Comparison of ENCODE assay signal across 25 cellular contexts in the genomic region with DNA sequence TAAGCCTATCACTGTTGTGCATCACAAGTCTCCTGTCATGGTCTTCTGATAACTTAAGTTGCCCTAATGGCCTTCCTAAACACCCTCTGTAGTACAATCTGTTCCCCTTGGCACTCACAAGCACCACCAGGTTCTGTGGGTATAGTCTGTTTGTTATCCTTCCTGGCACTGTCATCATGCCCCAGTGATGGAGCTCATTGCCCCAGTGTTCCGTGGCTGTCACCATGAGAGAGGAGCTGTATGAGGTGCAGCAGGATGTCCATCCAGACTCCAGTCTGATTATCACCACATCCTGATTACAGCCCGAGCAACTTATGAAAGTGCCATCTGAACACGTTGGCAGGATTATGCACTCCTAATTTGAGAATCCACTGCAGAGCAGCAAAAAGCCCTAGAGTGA.
DNase-seq lines count a peak whose midpoint lies in the region; ATAC-seq and TF ChIP-seq lines count a peak whose summit lies in the region.
"Had no signal": no experiment of that assay in that cellular context is flagged by ENCODE, and none has a peak within 500 bp of the region (broad histone marks: within the 10 kb centered on the region; RNA-seq: fewer than 3 reads in every experiment).

No MANE protein-coding gene starts in this region.

- no peak overlapping the region for H3K4me2 ChIP-seq in neuronal stem cell (ENCODE audit: insufficient read depth, low read length, poor library complexity, severe bottlenecking)
- H3K4me2 ChIP-seq: BLaER1 had no signal

- H3K9me3 ChIP-seq in left ventricle myocardium inferior (replicated peaks) (no peaks in the 10 kb centered on the region), neuronal stem cell (replicated peaks in 1 of 2; ENCODE audit: control insufficient read depth in 2 of 2, insufficient read depth in 1 of 2, low read depth in 1 of 2, low read length in 2 of 2) (no peaks in the 10 kb centered on the region), sigmoid colon (no peaks in the 10 kb centered on the region)
- H3K9me3 ChIP-seq: BE2C, BLaER1 had no signal

- H3K4me3 ChIP-seq in left ventricle myocardium inferior (no peak overlapping the region), neuronal stem cell (ENCODE audit: low read length in 2 of 2) (no peak overlapping the region), sigmoid colon (no peak overlapping the region)
- H3K4me3 ChIP-seq: BLaER1, GM12878 had no signal

- TF ChIP-seq POLR2A in sigmoid colon (IDR thresholded peaks at IDR 0.05) = no peak

- H3K79me1 ChIP-seq in neuronal stem cell (ENCODE audit: low read depth, low read length) = no peaks in the 10 kb centered on the region

- DNase-seq in left cardiac atrium (no peak), left ventricle myocardium inferior (no peak), NCI-H446 treated with DMSO at 0.1 percent for 48 hours (lab: John Stamatoyannopoulos, UW) (peak; percentile 5), neuronal stem cell (ENCODE audit: low spot score) (no peak), sigmoid colon (peak; percentile 51), RKO (ENCODE audit: low spot score) (no peak)
- DNase-seq: 8988T; ACHN; BE2C; C1 segment of cervical spinal cord; CD4-positive, alpha-beta memory T cell; CD4-positive, CD25-positive, alpha-beta regulatory T cell; CD8-positive, alpha-beta memory T cell; COR-L47; DMS 273 treated with DMSO at 0.1 percent for 48 hours; DMS153; DMS53; DMS79; DND-41; EL; GDM1 had no signal

- H3K14ac ChIP-seq in neuronal stem cell (ENCODE audit: low read length) = peak overlapping the region; percentile 11

- TF ChIP-seq CTCF in left ventricle myocardium inferior (IDR thresholded peaks at IDR 0.05; ENCODE audit: borderline replicate concordance) (no peak), sigmoid colon (IDR thresholded peaks at IDR 0.05) (no peak)

- ATAC-seq in left cardiac atrium = peak; percentile 72 to 97
- ATAC-seq in HG03432 (IDR thresholded peaks at IDR 0.05; ENCODE audit: unreplicated experiment) = no peak
- ATAC-seq in HG03378 (IDR thresholded peaks at IDR 0.05; ENCODE audit: unreplicated experiment) = no peak
- ATAC-seq: GM12878 had no signal

- no peak overlapping the region for H3K4ac ChIP-seq in neuronal stem cell (ENCODE audit: low read length)

- no peak overlapping the region for H3K9ac ChIP-seq in neuronal stem cell (ENCODE audit: low read depth, low read length, poor library complexity)
- H3K9ac ChIP-seq: BLaER1 had no signal

- no peak overlapping the region for H4K91ac ChIP-seq in neuronal stem cell (ENCODE audit: low read depth, low read length, poor library complexity)

- TF ChIP-seq EP300 in sigmoid colon (IDR thresholded peaks at IDR 0.05) = no peak

- H2BK12ac ChIP-seq in neuronal stem cell (ENCODE audit: low read length) = no peak overlapping the region

- H2BK5ac ChIP-seq in neuronal stem cell (ENCODE audit: low read length) = no peak overlapping the region

- H3K27me3 ChIP-seq in left ventricle myocardium inferior (ENCODE audit: low read depth) (no peaks in the 10 kb centered on the region), neuronal stem cell (ENCODE audit: control insufficient read depth in 3 of 3, insufficient read depth in 3 of 3, low read depth in 1 of 3, low read length in 3 of 3) (no peaks in the 10 kb centered on the region), sigmoid colon (no peaks in the 10 kb centered on the region)
- H3K27me3 ChIP-seq: BE2C, BLaER1 had no signal

- no peak overlapping the region for H3K23ac ChIP-seq in neuronal stem cell (ENCODE audit: low read depth, low read length, poor library complexity)

- no peak overlapping the region for H2BK15ac ChIP-seq in neuronal stem cell (ENCODE audit: low read length)

- H3K36me3 ChIP-seq in left ventricle myocardium inferior = no peaks in the 10 kb centered on the region
- no peaks in the 10 kb centered on the region for H3K36me3 ChIP-seq in neuronal stem cell (replicated peaks in 1 of 2; ENCODE audit: control insufficient read depth in 2 of 2, insufficient read depth in 2 of 2, low read length in 2 of 2)
- no peaks in the 10 kb centered on the region for H3K36me3 ChIP-seq in sigmoid colon
- H3K36me3 ChIP-seq: BE2C, BLaER1 had no signal

- no peak overlapping the region for H2BK120ac ChIP-seq in neuronal stem cell (ENCODE audit: low read depth, low read length)

- H2AFZ ChIP-seq in neuronal stem cell (ENCODE audit: low read length) = no peak overlapping the region

- H4K8ac ChIP-seq in neuronal stem cell (ENCODE audit: low read depth, low read length) = no peak overlapping the region

- H3K18ac ChIP-seq in neuronal stem cell (ENCODE audit: low read length) = no peak overlapping the region

- intact Hi-C loops in left cardiac atrium (cut with DNase I) = no loop called here
- intact Hi-C loops in left ventricle myocardium inferior (cut with micrococcal nuclease) = no loop called here
- intact Hi-C loops in sigmoid colon (cut with DNase I) = no loop called here

- no peak overlapping the region for H2AK5ac ChIP-seq in neuronal stem cell (ENCODE audit: low read depth, low read length)

- H3K4me1 ChIP-seq in left ventricle myocardium inferior = no peaks in the 10 kb centered on the region
- H3K4me1 ChIP-seq in neuronal stem cell (ENCODE audit: control insufficient read depth in 2 of 2, insufficient read depth in 1 of 2, low read depth in 1 of 2, low read length in 2 of 2) = no peaks in the 10 kb centered on the region
- H3K4me1 ChIP-seq in sigmoid colon = no peaks in the 10 kb centered on the region
- H3K4me1 ChIP-seq: BE2C, BLaER1 had no signal

- no peak overlapping the region for H3K27ac ChIP-seq in left ventricle myocardium inferior (replicated peaks)
- H3K27ac ChIP-seq in neuronal stem cell (replicated peaks; ENCODE audit: low read length) = no peak overlapping the region
- H3K27ac ChIP-seq in sigmoid colon = no peak overlapping the region
- H3K27ac ChIP-seq: BLaER1 had no signal

- WGBS in neuronal stem cell (ENCODE audit: extremely low coverage in 2 of 2, insufficient read length in 2 of 2, insufficient replicate concordance in 1 of 2), 2 donors = no CpG with 5 or more reads among the region's 3 CpGs
- WGBS in sigmoid colon, 2 donors = 72 to 82% methylated on average over 3 of the region's 3 CpGs

Comparison
In these comparisons a context has a peak if more than half of its experiments do, and no peak if none do; other contexts are left out.
1. ATAC-seq: peak in left cardiac atrium (2 of 2); none in HG03432 (single experiment) and HG03378 (single experiment).
2. DNase-seq: peak in NCI-H446 treated with DMSO at 0.1 percent for 48 hours (single experiment) and sigmoid colon (single experiment); none in left cardiac atrium (single experiment), left ventricle myocardium inferior (single experiment), neuronal stem cell (single experiment) and RKO (single experiment).